ENCODE assay signal across 8 cellular contexts in genomic region chr1:28514445-28514933, GRCh38. TPM values are rescaled to one million over a fixed set of nuclear protein-coding genes. Genes with fewer than 3 reads are reported as not detected.
A peak's percentile ranks its signal among the peaks of the same experiment; 100 is the strongest.
DNase-seq lines count a peak whose midpoint lies in the region; ATAC-seq and TF ChIP-seq lines count a peak whose summit lies in the region.
"Not testable (repeated sequence)": the region's sequence is repeated elsewhere in the genome, so short reads cannot be mapped to it uniquely, and the experiment has no call there.

No MANE protein-coding gene starts in this region.

- H3K36me3 ChIP-seq in OCI-LY7 (ENCODE audit: insufficient read depth, low read length), result peaks cover 53% of the 10 kb centered on the region

- CTCF ChIA-PET in HEK293T (lab: Yijun Ruan, JAX), result interaction anchor here (1.0 kb wide), 1 partner anchor 88 kb away, joined by 4 read pairs; no protein-coding TSS in a partner anchor
- CTCF ChIA-PET in OCI-LY7 (lab: Charles Lee; ENCODE audit: unreplicated experiment); WTC11 (lab: Charles Lee): not testable (repeated sequence)

- intact Hi-C loops in OCI-LY7 (cut with micrococcal nuclease; ENCODE audit: unreplicated experiment), result loop anchor here (5.0 kb wide), 1 partner anchor 668 kb away; the partner anchor contains the start of gene SRSF4

- H3K4me3 ChIP-seq in OCI-LY7 (ENCODE audit: low read depth, low read length, poor library complexity, severe bottlenecking), result not testable (repeated sequence)

- H3K4me1 Mint-ChIP-seq in WTC11, result peaks cover 36% of the 10 kb centered on the region
- peaks cover 73% of the 10 kb centered on the region for H3K4me1 Mint-ChIP-seq in activated T-cell treated with anti-CD3 and anti-CD28 coated beads, Interleukin-2, amount 50 U/mL, for 72 hours (ENCODE audit: low read depth)
- H3K4me1 Mint-ChIP-seq in chondrocyte (ENCODE audit: low read depth), result peaks cover 41% of the 10 kb centered on the region
- H3K4me1 Mint-ChIP-seq in naive thymus-derived CD8-positive, alpha-beta T cell, result peaks cover 23 to 66% (median 56%) of the 10 kb centered on the region in 4 donors
- peaks cover 51% of the 10 kb centered on the region for H3K4me1 Mint-ChIP-seq in stimulated activated memory B cell treated with anti-CD40 and anti-IgM and Interleukin-4, amounts not matched to agents 10 μg/mL and 1 μg/mL and 100 μg/mL, for 72 hours

- not testable (repeated sequence) for BruUV-seq in OCI-LY7 (replicated peaks; lab: Mats Ljungman, UMichigan)

- H4K20me1 ChIP-seq in OCI-LY7 (ENCODE audit: insufficient read depth, low read length), result not testable (repeated sequence)

- TF ChIP-seq CTCF in OCI-LY7 (conservative IDR thresholded peaks at IDR 0.05; ENCODE audit: low read length); WTC11 (IDR thresholded peaks at IDR 0.05); chondrocyte (IDR thresholded peaks at IDR 0.05): not testable (repeated sequence)

- not testable (repeated sequence) for H3K9me2 ChIP-seq in OCI-LY7 (ENCODE audit: insufficient read depth, low read length)

- H3K27ac ChIP-seq in OCI-LY7 (ENCODE audit: low read depth, low read length, poor library complexity, severe bottlenecking), result peak overlapping the region; percentile 75

- H3K79me2 ChIP-seq in OCI-LY7 (ENCODE audit: insufficient read depth, low read depth, low read length), result peaks cover 25% of the 10 kb centered on the region

- H3K27ac Mint-ChIP-seq in WTC11 (peak overlapping the region; percentile 90), chondrocyte (ENCODE audit: unreplicated experiment) (peak overlapping the region; percentile 75)
- H3K27ac Mint-ChIP-seq in activated T-cell treated with anti-CD3 and anti-CD28 coated beads, Interleukin-2, amount 50 U/mL, for 72 hours, result peak overlapping the region; percentile 68
- peak overlapping the region in 7 of 10 donors; percentile 11 to 81 (median 55) for H3K27ac Mint-ChIP-seq in naive thymus-derived CD8-positive, alpha-beta T cell
- peak overlapping the region; percentile 99 for H3K27ac Mint-ChIP-seq in stimulated activated memory B cell treated with anti-CD40 and anti-IgM and Interleukin-4, amounts not matched to agents 10 μg/mL and 1 μg/mL and 100 μg/mL, for 72 hours

- H3K4me1 ChIP-seq in OCI-LY7 (ENCODE audit: insufficient read depth, low read length, poor library complexity, severe bottlenecking), result peaks cover 41% of the 10 kb centered on the region

- not testable (repeated sequence) for H3K9me3 Mint-ChIP-seq in WTC11; activated T-cell treated with anti-CD3 and anti-CD28 coated beads, Interleukin-2, amount 50 U/mL, for 72 hours; chondrocyte (ENCODE audit: low read depth); naive thymus-derived CD8-positive, alpha-beta T cell; stimulated activated memory B cell treated with anti-CD40 and anti-IgM and Interleukin-4, amounts not matched to agents 10 μg/mL and 1 μg/mL and 100 μg/mL, for 72 hours

- H3K27me3 Mint-ChIP-seq in WTC11 (ENCODE audit: low read depth); activated T-cell treated with anti-CD3 and anti-CD28 coated beads, Interleukin-2, amount 50 U/mL, for 72 hours (ENCODE audit: low read depth); chondrocyte (ENCODE audit: low read depth); naive thymus-derived CD8-positive, alpha-beta T cell; stimulated activated memory B cell treated with anti-CD40 and anti-IgM and Interleukin-4, amounts not matched to agents 10 μg/mL and 1 μg/mL and 100 μg/mL, for 72 hours: not testable (repeated sequence)

- DNase-seq in DMS 273 treated with DMSO at 0.1 percent for 48 hours (lab: John Stamatoyannopoulos, UW), result peak; percentile 60
- DNase-seq in HEK293T (ENCODE audit: extremely low spot score); OCI-LY7 (ENCODE audit: low spot score); WTC11 (ENCODE audit: low spot score); activated T-cell treated with anti-CD3 and anti-CD28 coated beads, Interleukin-2, amount 50 U/mL, for 72 hours; chondrocyte (ENCODE audit: low spot score); naive thymus-derived CD8-positive, alpha-beta T cell: not testable (repeated sequence)

- H3K9me3 ChIP-seq in OCI-LY7 (ENCODE audit: low read length), result not testable (repeated sequence)

- not testable (repeated sequence) for H3K4me3 Mint-ChIP-seq in WTC11; activated T-cell treated with anti-CD3 and anti-CD28 coated beads, Interleukin-2, amount 50 U/mL, for 72 hours; chondrocyte (ENCODE audit: unreplicated experiment); stimulated activated memory B cell treated with anti-CD40 and anti-IgM and Interleukin-4, amounts not matched to agents 10 μg/mL and 1 μg/mL and 100 μg/mL, for 72 hours
- H3K4me3 Mint-ChIP-seq in naive thymus-derived CD8-positive, alpha-beta T cell, result peak overlapping the region in 1 of 10 donors; percentile 18

- H3K36me3 Mint-ChIP-seq in WTC11 (peaks cover 51% of the 10 kb centered on the region), chondrocyte (ENCODE audit: low read depth) (peaks cover 26% of the 10 kb centered on the region)
- H3K36me3 Mint-ChIP-seq in activated T-cell treated with anti-CD3 and anti-CD28 coated beads, Interleukin-2, amount 50 U/mL, for 72 hours (ENCODE audit: insufficient read depth in 2 of 2), result peaks cover 17 to 28% of the 10 kb centered on the region in 2 donors
- H3K36me3 Mint-ChIP-seq in naive thymus-derived CD8-positive, alpha-beta T cell, result peaks cover 6 to 58% (median 26%) of the 10 kb centered on the region in 3 donors
- peaks cover 55% of the 10 kb centered on the region for H3K36me3 Mint-ChIP-seq in stimulated activated memory B cell treated with anti-CD40 and anti-IgM and Interleukin-4, amounts not matched to agents 10 μg/mL and 1 μg/mL and 100 μg/mL, for 72 hours

- H3K4me2 ChIP-seq in OCI-LY7 (ENCODE audit: low read length), result not testable (repeated sequence)

- POLR2A ChIA-PET in HEK293T (lab: Yijun Ruan, JAX), result interaction anchor here (3.3 kb wide), 1 partner anchor 67 kb away, joined by 17 read pairs; no protein-coding TSS in a partner anchor
- POLR2A ChIA-PET in OCI-LY7 (lab: Charles Lee), result not testable (repeated sequence)
- POLR2A ChIA-PET in WTC11 (lab: Charles Lee), result interaction anchor here (0.6 to 2.7 kb wide), 5 partner anchors 11 to 1657 kb away, joined by 3 to 9 read pairs (median 3); no protein-coding TSS in a partner anchor
- POLR2A ChIA-PET in naive thymus-derived CD8-positive, alpha-beta T cell (lab: Charles Lee), result interaction anchor here (0.7 to 4.6 kb wide), 3 partner anchors 7 to 313 kb away, joined by 3 to 42 read pairs (median 4); partner anchors contain the start of gene RCC1

- not testable (repeated sequence) for H2AFZ ChIP-seq in OCI-LY7 (ENCODE audit: low read length)

- ATAC-seq in WTC11; activated T-cell treated with anti-CD3 and anti-CD28 coated beads, Interleukin-2, amount 50 U/mL, for 72 hours (replicated peaks in 1 of 2); naive thymus-derived CD8-positive, alpha-beta T cell; stimulated activated memory B cell treated with anti-CD40 and anti-IgM and Interleukin-4, amounts not matched to agents 10 μg/mL and 1 μg/mL and 100 μg/mL, for 72 hours: not testable (repeated sequence)

TF ChIP-seq in HEK293T, 16 proteins besides CTCF, POLR2A, EP300 and RAD21:
- peak; percentile 67 for TF ChIP-seq ZNF384 (IDR thresholded peaks at IDR 0.05)

RNA-seq across cellular contexts. Expression of gene RCC1, which starts 8.6 kb away (rescaled TPM):
- total RNA-seq in OCI-LY7 (2014; rRNA removed; shearing (Covaris generic)), result 87.6 and 101 TPM in 2 replicates
- total RNA-seq in OCI-LY7 (2022) (95.3 and 108 TPM in 2 replicates), WTC11 (2021) (93.2 to 103 TPM (median 98.2 TPM) in 3 replicates), chondrocyte (18.8 to 20.5 TPM (median 20.5 TPM) in 3 replicates)
- 10 to 100 TPM; 45.3 to 48.3 TPM for total RNA-seq in activated T-cell treated with anti-CD3 and anti-CD28 coated beads, Interleukin-2, amount 50 U/mL, for 72 hours
- 10 to 100 TPM; 24.6 to 24.9 TPM for total RNA-seq in naive thymus-derived CD8-positive, alpha-beta T cell
- polyA plus RNA-seq in naive thymus-derived CD8-positive, alpha-beta T cell, result 10 to 100 TPM; 11.7 to 16.1 (median 12.2) TPM

RNA-seq across cellular contexts. Expression of gene TRNAU1AP, which starts 38.4 kb away (rescaled TPM):
- 30.6 and 39.6 TPM in 2 replicates for total RNA-seq in OCI-LY7 (2014; rRNA removed; shearing (Covaris generic))
- total RNA-seq in OCI-LY7 (2022) (41.8 and 47.7 TPM in 2 replicates), WTC11 (2021) (30.4 to 40.6 TPM (median 34.0 TPM) in 3 replicates), chondrocyte (19.6 to 21.5 TPM (median 20.3 TPM) in 3 replicates)
- total RNA-seq in activated T-cell treated with anti-CD3 and anti-CD28 coated beads, Interleukin-2, amount 50 U/mL, for 72 hours, result 10 to 100 TPM; 38.8 to 49.7 TPM
- 10 to 100 TPM; 35.3 to 42.8 TPM for total RNA-seq in naive thymus-derived CD8-positive, alpha-beta T cell
- polyA plus RNA-seq in naive thymus-derived CD8-positive, alpha-beta T cell, result 10 to 100 TPM; 21.5 to 25.3 (median 22.6) TPM
